Comparison of ENCODE assay signal across 8 cellular contexts in genomic region chr5:55227738-55228430, GRCh38. TPM values are rescaled to one million over a fixed set of nuclear protein-coding genes. Genes with fewer than 3 reads are reported as not detected.
A peak's percentile ranks its signal among the peaks of the same experiment; 100 is the strongest.
DNase-seq lines count a peak whose midpoint lies in the region; ATAC-seq and TF ChIP-seq lines count a peak whose summit lies in the region.

No MANE protein-coding gene starts in this region.

- WGBS in thymus, result 9% methylated on average over 25 of the region's 25 CpGs

- peak overlapping the region; percentile 76 for H3K4me3 Mint-ChIP-seq in activated T-cell treated with anti-CD3 and anti-CD28 coated beads, Interleukin-2, amount 50 U/mL, for 4 hours
- peak overlapping the region; percentile 56 for H3K4me3 Mint-ChIP-seq in activated CD4-positive, alpha-beta memory T cell treated with anti-CD3 and anti-CD28 coated beads, Interleukin-2, amount 10 ng/mL, durations not matched to agents 7 days and 5 days

- CTCF ChIA-PET in activated CD4-positive, alpha-beta memory T cell treated with anti-CD3 and anti-CD28 coated beads, Interleukin-2, amount 10 ng/mL, durations not matched to agents 7 days and 5 days (lab: Charles Lee), result interaction anchor here (2.3 kb wide), 1 partner anchor 13 kb away, joined by 6 read pairs; no protein-coding TSS in a partner anchor

- DNase-seq in activated T-cell treated with anti-CD3 and anti-CD28 coated beads, Interleukin-2, amount 50 U/mL, for 4 hours, result no peak
- no peak for DNase-seq in activated T-cell treated with anti-CD3 and anti-CD28 coated beads for 4 hours
- DNase-seq in activated CD4-positive, alpha-beta memory T cell treated with anti-CD3 and anti-CD28 coated beads, Interleukin-2, amount 10 ng/mL, durations not matched to agents 7 days and 5 days, result no peak
- DNase-seq in kidney epithelial cell (ENCODE audit: low read depth), result no peak

- peaks cover 70% of the 10 kb centered on the region for H3K27me3 ChIP-seq in kidney epithelial cell (ENCODE audit: control insufficient read depth, insufficient read depth, low read length)
- peaks cover 92% of the 10 kb centered on the region for H3K27me3 ChIP-seq in thymus (ENCODE audit: control insufficient read depth, insufficient read depth)

- peaks cover 25% of the 10 kb centered on the region for H3K4me1 ChIP-seq in thymus (ENCODE audit: control insufficient read depth, insufficient read depth, low read length)

- H3K27me3 Mint-ChIP-seq in activated T-cell treated with anti-CD3 and anti-CD28 coated beads, Interleukin-2, amount 50 U/mL, for 4 hours (ENCODE audit: low read depth), result peaks cover 85% of the 10 kb centered on the region
- peaks cover 87% of the 10 kb centered on the region for H3K27me3 Mint-ChIP-seq in activated CD4-positive, alpha-beta memory T cell treated with anti-CD3 and anti-CD28 coated beads, Interleukin-2, amount 10 ng/mL, durations not matched to agents 7 days and 5 days

- peaks cover 42% of the 10 kb centered on the region for H3K4me1 Mint-ChIP-seq in activated T-cell treated with anti-CD3 and anti-CD28 coated beads, Interleukin-2, amount 50 U/mL, for 4 hours (ENCODE audit: low read depth)
- H3K4me1 Mint-ChIP-seq in activated CD4-positive, alpha-beta memory T cell treated with anti-CD3 and anti-CD28 coated beads, Interleukin-2, amount 10 ng/mL, durations not matched to agents 7 days and 5 days, result peaks cover 49% of the 10 kb centered on the region

- H3K36me3 Mint-ChIP-seq in activated T-cell treated with anti-CD3 and anti-CD28 coated beads, Interleukin-2, amount 50 U/mL, for 4 hours (ENCODE audit: insufficient read depth), result no peaks in the 10 kb centered on the region
- H3K36me3 Mint-ChIP-seq in activated CD4-positive, alpha-beta memory T cell treated with anti-CD3 and anti-CD28 coated beads, Interleukin-2, amount 10 ng/mL, durations not matched to agents 7 days and 5 days (ENCODE audit: low read depth), result peaks cover under 1% of the 10 kb centered on the region

- POLR2A ChIA-PET in activated CD4-positive, alpha-beta memory T cell treated with anti-CD3 and anti-CD28 coated beads, Interleukin-2, amount 10 ng/mL, durations not matched to agents 7 days and 5 days (lab: Charles Lee), result no interaction called here

- H3K27ac Mint-ChIP-seq in activated CD4-positive, alpha-beta memory T cell treated with anti-CD3 and anti-CD28 coated beads, Interleukin-2, amount 10 ng/mL, durations not matched to agents 7 days and 5 days, result peak overlapping the region; percentile 26

- H3K4me3 ChIP-seq in kidney epithelial cell (ENCODE audit: low read depth, low read length), result peak overlapping the region; percentile 29
- H3K4me3 ChIP-seq in thymus (ENCODE audit: low read length), result peak overlapping the region; percentile 46

- H3K9me3 Mint-ChIP-seq in activated T-cell treated with anti-CD3 and anti-CD28 coated beads, Interleukin-2, amount 50 U/mL, for 4 hours, result no peaks in the 10 kb centered on the region
- H3K9me3 Mint-ChIP-seq in activated CD4-positive, alpha-beta memory T cell treated with anti-CD3 and anti-CD28 coated beads, Interleukin-2, amount 10 ng/mL, durations not matched to agents 7 days and 5 days, result no peaks in the 10 kb centered on the region

- H3K27ac ChIP-seq in thymus (ENCODE audit: low read depth), result no peak overlapping the region

- no peak for TF ChIP-seq CTCF in kidney epithelial cell (IDR thresholded peaks at IDR 0.05; ENCODE audit: insufficient read depth, low read length, poor library complexity, severe bottlenecking)

- no peak for ATAC-seq in activated T-cell treated with anti-CD3 and anti-CD28 coated beads, Interleukin-2, amount 50 U/mL, for 4 hours
- ATAC-seq in GM21526 (IDR thresholded peaks at IDR 0.05; ENCODE audit: low FRiP score, unreplicated experiment) (no peak), HG03175 (IDR thresholded peaks at IDR 0.05; ENCODE audit: unreplicated experiment) (no peak), HG03521 (IDR thresholded peaks at IDR 0.05; ENCODE audit: unreplicated experiment) (no peak)

- H3K9me3 ChIP-seq in thymus (ENCODE audit: control insufficient read depth), result peaks cover 1% of the 10 kb centered on the region

- H3K36me3 ChIP-seq in kidney epithelial cell (ENCODE audit: control insufficient read depth, insufficient read depth, low read length), result no peaks in the 10 kb centered on the region
- peaks cover 3% of the 10 kb centered on the region for H3K36me3 ChIP-seq in thymus (ENCODE audit: control insufficient read depth, insufficient read depth)

RNA-seq across cellular contexts. Expression of gene MCIDAS, which starts 0.8 kb away (rescaled TPM):
- total RNA-seq in activated T-cell treated with anti-CD3 and anti-CD28 coated beads, Interleukin-2, amount 50 U/mL, for 4 hours, result not detected
- not detected for total RNA-seq in activated CD4-positive, alpha-beta memory T cell treated with anti-CD3 and anti-CD28 coated beads, Interleukin-2, amount 10 ng/mL, durations not matched to agents 7 days and 5 days
- not detected in 2 replicates for total RNA-seq in kidney epithelial cell
- polyA plus RNA-seq in thymus, result 0.11 TPM

RNA-seq across cellular contexts. Expression of gene CCNO, which starts 5.5 kb away (rescaled TPM):
- not detected for total RNA-seq in activated T-cell treated with anti-CD3 and anti-CD28 coated beads, Interleukin-2, amount 50 U/mL, for 4 hours
- under 1 TPM in 1 of 2 experiments, not detected in 1; 0.15 TPM for total RNA-seq in activated CD4-positive, alpha-beta memory T cell treated with anti-CD3 and anti-CD28 coated beads, Interleukin-2, amount 10 ng/mL, durations not matched to agents 7 days and 5 days
- total RNA-seq in kidney epithelial cell, result 1.3 and 3.9 TPM in 2 replicates
- polyA plus RNA-seq in thymus, result 1.0 TPM

RNA-seq across cellular contexts. Expression of gene CDC20B, which starts 54.9 kb away (rescaled TPM):
- under 1 TPM in 2 of 3 donors, not detected in 1; 0.11 to 0.16 TPM for total RNA-seq in activated T-cell treated with anti-CD3 and anti-CD28 coated beads, Interleukin-2, amount 50 U/mL, for 4 hours
- under 1 TPM; 0.13 to 0.18 TPM for total RNA-seq in activated CD4-positive, alpha-beta memory T cell treated with anti-CD3 and anti-CD28 coated beads, Interleukin-2, amount 10 ng/mL, durations not matched to agents 7 days and 5 days
- total RNA-seq in kidney epithelial cell, result 0.27 TPM in 1 of 2 replicates, not detected in the other
- polyA plus RNA-seq in thymus, result 0.27 TPM
